ENCODE assay signal across 1 cellular context in genomic region chr3:170997966-170998913, GRCh38.
TF ChIP-seq lines count a peak whose summit lies in the region.

No MANE protein-coding gene starts in this region.

TF ChIP-seq in HepG2, 621 proteins besides CTCF, POLR2A, EP300 and RAD21 (continued from another document and continues in another):
- TF ChIP-seq, protein P1, sequence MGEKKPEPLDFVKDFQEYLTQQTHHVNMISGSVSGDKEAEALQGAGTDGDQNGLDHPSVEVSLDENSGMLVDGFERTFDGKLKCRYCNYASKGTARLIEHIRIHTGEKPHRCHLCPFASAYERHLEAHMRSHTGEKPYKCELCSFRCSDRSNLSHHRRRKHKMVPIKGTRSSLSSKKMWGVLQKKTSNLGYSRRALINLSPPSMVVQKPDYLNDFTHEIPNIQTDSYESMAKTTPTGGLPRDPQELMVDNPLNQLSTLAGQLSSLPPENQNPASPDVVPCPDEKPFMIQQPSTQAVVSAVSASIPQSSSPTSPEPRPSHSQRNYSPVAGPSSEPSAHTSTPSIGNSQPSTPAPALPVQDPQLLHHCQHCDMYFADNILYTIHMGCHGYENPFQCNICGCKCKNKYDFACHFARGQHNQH (CRISPR knock-in tag; IDR thresholded peaks at IDR 0.05): peak; percentile 74; the same call in 1 of the 2 replicates
- TF ChIP-seq RFXANK (CRISPR knock-in tag; IDR thresholded peaks at IDR 0.05): 0 out of 2 replicates have a peak, but pooled peaks have one; percentile 30
- TF ChIP-seq NFKB2 (CRISPR knock-in tag; IDR thresholded peaks at IDR 0.05; ENCODE audit: borderline replicate concordance): no peak
- no peak for TF ChIP-seq FLYWCH1 (CRISPR knock-in tag; IDR thresholded peaks at IDR 0.05)
- no peak for TF ChIP-seq ZNF768 (CRISPR knock-in tag; IDR thresholded peaks at IDR 0.05)
- peak; percentile 53; the same call in 1 of the 2 replicates for TF ChIP-seq TFDP2 (CRISPR knock-in tag; IDR thresholded peaks at IDR 0.05)
- 0 out of 2 replicates have a peak, but pooled peaks have one; percentile 64 for TF ChIP-seq KLF11 (CRISPR knock-in tag; IDR thresholded peaks at IDR 0.05)
- no peak for TF ChIP-seq ELF1 (CRISPR knock-in tag; IDR thresholded peaks at IDR 0.05)
- TF ChIP-seq SP2 (CRISPR knock-in tag; IDR thresholded peaks at IDR 0.05): no peak
- TF ChIP-seq ZNF761 (CRISPR knock-in tag; conservative IDR thresholded peaks at IDR 0.05): peak; percentile 37; the same call in 1 of the 2 replicates
- TF ChIP-seq HMG20A (CRISPR knock-in tag; IDR thresholded peaks at IDR 0.05; ENCODE audit: borderline replicate concordance): peak; percentile 86; the same call in 1 of the 2 replicates
- TF ChIP-seq ZNF747 (CRISPR knock-in tag; IDR thresholded peaks at IDR 0.05; ENCODE audit: borderline replicate concordance): 0 out of 2 replicates have a peak, but pooled peaks have one; percentile 14
- no peak for TF ChIP-seq ZFP62 (CRISPR knock-in tag; IDR thresholded peaks at IDR 0.05)
- TF ChIP-seq TCF7L2 (IDR thresholded peaks at IDR 0.05; ENCODE audit: low read depth, low read length): 0 out of 2 replicates have a peak, but pooled peaks have one; percentile 20
- TF ChIP-seq CC2D1A (CRISPR knock-in tag; IDR thresholded peaks at IDR 0.05): no peak
- peak; percentile 90 for TF ChIP-seq HNF1B (CRISPR knock-in tag; IDR thresholded peaks at IDR 0.05)
- TF ChIP-seq ZNF674 (CRISPR knock-in tag; IDR thresholded peaks at IDR 0.05; ENCODE audit: low read depth): no peak
- TF ChIP-seq ZBTB43 (CRISPR knock-in tag; conservative IDR thresholded peaks at IDR 0.05): peak; percentile 86
- peak; percentile 87 for TF ChIP-seq ZMYM4 (CRISPR knock-in tag; IDR thresholded peaks at IDR 0.05)
- no peak for TF ChIP-seq ZFP37 (CRISPR knock-in tag; IDR thresholded peaks at IDR 0.05; ENCODE audit: borderline replicate concordance)
- TF ChIP-seq JDP2 (CRISPR knock-in tag; IDR thresholded peaks at IDR 0.05; ENCODE audit: borderline replicate concordance): no peak
- TF ChIP-seq ARNTL (CRISPR knock-in tag; IDR thresholded peaks at IDR 0.05): 0 out of 2 replicates have a peak, but pooled peaks have one; percentile 18
- no peak for TF ChIP-seq RBAK (CRISPR knock-in tag; IDR thresholded peaks at IDR 0.05)
- peak; percentile 29; the same call in 1 of the 2 replicates for TF ChIP-seq ZNF292 (CRISPR knock-in tag; IDR thresholded peaks at IDR 0.05; ENCODE audit: borderline replicate concordance, low read depth)
- 0 out of 2 replicates have a peak, but pooled peaks have one; percentile 12 for TF ChIP-seq NFYC (CRISPR knock-in tag; IDR thresholded peaks at IDR 0.05)
- TF ChIP-seq, protein P2, sequence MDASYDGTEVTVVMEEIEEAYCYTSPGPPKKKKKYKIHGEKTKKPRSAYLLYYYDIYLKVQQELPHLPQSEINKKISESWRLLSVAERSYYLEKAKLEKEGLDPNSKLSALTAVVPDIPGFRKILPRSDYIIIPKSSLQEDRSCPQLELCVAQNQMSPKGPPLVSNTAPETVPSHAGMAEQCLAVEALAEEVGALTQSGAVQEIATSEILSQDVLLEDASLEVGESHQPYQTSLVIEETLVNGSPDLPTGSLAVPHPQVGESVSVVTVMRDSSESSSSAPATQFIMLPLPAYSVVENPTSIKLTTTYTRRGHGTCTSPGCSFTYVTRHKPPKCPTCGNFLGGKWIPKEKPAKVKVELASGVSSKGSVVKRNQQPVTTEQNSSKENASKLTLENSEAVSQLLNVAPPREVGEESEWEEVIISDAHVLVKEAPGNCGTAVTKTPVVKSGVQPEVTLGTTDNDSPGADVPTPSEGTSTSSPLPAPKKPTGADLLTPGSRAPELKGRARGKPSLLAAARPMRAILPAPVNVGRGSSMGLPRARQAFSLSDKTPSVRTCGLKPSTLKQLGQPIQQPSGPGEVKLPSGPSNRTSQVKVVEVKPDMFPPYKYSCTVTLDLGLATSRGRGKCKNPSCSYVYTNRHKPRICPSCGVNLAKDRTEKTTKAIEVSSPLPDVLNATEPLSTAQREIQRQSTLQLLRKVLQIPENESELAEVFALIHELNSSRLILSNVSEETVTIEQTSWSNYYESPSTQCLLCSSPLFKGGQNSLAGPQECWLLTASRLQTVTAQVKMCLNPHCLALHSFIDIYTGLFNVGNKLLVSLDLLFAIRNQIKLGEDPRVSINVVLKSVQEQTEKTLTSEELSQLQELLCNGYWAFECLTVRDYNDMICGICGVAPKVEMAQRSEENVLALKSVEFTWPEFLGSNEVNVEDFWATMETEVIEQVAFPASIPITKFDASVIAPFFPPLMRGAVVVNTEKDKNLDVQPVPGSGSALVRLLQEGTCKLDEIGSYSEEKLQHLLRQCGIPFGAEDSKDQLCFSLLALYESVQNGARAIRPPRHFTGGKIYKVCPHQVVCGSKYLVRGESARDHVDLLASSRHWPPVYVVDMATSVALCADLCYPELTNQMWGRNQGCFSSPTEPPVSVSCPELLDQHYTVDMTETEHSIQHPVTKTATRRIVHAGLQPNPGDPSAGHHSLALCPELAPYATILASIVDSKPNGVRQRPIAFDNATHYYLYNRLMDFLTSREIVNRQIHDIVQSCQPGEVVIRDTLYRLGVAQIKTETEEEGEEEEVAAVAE (CRISPR knock-in tag; IDR thresholded peaks at IDR 0.05; ENCODE audit: borderline replicate concordance): 0 out of 2 replicates have a peak, but pooled peaks have one; percentile 48
- peak; percentile 86 for TF ChIP-seq HOMEZ (CRISPR knock-in tag; IDR thresholded peaks at IDR 0.05; ENCODE audit: low read depth)
- TF ChIP-seq, protein P3, sequence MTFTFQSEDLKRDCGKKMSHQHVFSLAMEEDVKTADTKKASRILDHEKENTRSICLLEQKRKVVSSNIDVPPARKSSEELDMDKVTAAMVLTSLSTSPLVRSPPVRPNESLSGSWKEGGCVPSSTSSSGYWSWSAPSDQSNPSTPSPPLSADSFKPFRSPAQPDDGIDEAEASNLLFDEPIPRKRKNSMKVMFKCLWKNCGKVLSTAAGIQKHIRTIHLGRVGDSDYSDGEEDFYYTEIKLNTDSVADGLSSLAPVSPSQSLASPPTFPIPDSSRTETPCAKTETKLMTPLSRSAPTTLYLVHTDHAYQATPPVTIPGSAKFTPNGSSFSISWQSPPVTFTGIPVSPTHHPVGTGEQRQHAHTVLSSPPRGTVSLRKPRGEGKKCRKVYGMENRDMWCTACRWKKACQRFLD (CRISPR knock-in tag; IDR thresholded peaks at IDR 0.05; ENCODE audit: borderline replicate concordance): no peak
- TF ChIP-seq, protein P4, sequence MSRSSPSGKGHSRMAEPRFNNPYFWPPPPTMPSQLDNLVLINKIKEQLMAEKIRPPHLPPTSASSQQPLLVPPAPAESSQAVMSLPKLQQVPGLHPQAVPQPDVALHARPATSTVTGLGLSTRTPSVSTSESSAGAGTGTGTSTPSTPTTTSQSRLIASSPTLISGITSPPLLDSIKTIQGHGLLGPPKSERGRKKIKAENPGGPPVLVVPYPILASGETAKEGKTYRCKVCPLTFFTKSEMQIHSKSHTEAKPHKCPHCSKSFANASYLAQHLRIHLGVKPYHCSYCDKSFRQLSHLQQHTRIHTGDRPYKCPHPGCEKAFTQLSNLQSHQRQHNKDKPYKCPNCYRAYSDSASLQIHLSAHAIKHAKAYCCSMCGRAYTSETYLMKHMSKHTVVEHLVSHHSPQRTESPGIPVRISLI (CRISPR knock-in tag; IDR thresholded peaks at IDR 0.05; ENCODE audit: borderline replicate concordance): peak; percentile 75
- TF ChIP-seq DPF2 (CRISPR knock-in tag; IDR thresholded peaks at IDR 0.05; ENCODE audit: borderline replicate concordance, low read depth): peak; percentile 65; the same call in 1 of the 2 replicates
- no peak for TF ChIP-seq AKNA (CRISPR knock-in tag; IDR thresholded peaks at IDR 0.05; ENCODE audit: borderline replicate concordance)
- no peak for TF ChIP-seq ZFP36L1 (CRISPR knock-in tag; IDR thresholded peaks at IDR 0.05)
- TF ChIP-seq ZNF460 (CRISPR knock-in tag; IDR thresholded peaks at IDR 0.05; ENCODE audit: borderline replicate concordance): no peak
- TF ChIP-seq MEIS1 (CRISPR knock-in tag; IDR thresholded peaks at IDR 0.05; ENCODE audit: borderline replicate concordance): peak; percentile 58; the same call in 1 of the 2 replicates
- TF ChIP-seq ZSCAN5A (CRISPR knock-in tag; IDR thresholded peaks at IDR 0.05; ENCODE audit: borderline replicate concordance): peak; percentile 37; the same call in 1 of the 2 replicates
- TF ChIP-seq REXO4 (CRISPR knock-in tag; IDR thresholded peaks at IDR 0.05; ENCODE audit: borderline replicate concordance): no peak
- no peak for TF ChIP-seq ZNF430 (CRISPR knock-in tag; IDR thresholded peaks at IDR 0.05)
- peak; percentile 74; the same call in 1 of the 2 replicates for TF ChIP-seq KAT7 (CRISPR knock-in tag; IDR thresholded peaks at IDR 0.05; ENCODE audit: borderline replicate concordance)
- TF ChIP-seq FOXP1 (IDR thresholded peaks at IDR 0.05): no peak
- TF ChIP-seq FOXP1 (CRISPR knock-in tag; IDR thresholded peaks at IDR 0.05): peak; percentile 69; the same call in 1 of the 2 replicates
- TF ChIP-seq ZSCAN25 (CRISPR knock-in tag; IDR thresholded peaks at IDR 0.05): no peak
